In genomic region chr15:44066211-44066827, GRCh38 we compare ENCODE assay signal across 8 cellular contexts.
DNase-seq lines count a peak whose midpoint lies in the region; ATAC-seq and TF ChIP-seq lines count a peak whose summit lies in the region.

No MANE protein-coding gene starts in this region.

- no peaks in the 10 kb centered on the region for H3K9me3 ChIP-seq in gastroesophageal sphincter
- no peaks in the 10 kb centered on the region for H3K9me3 ChIP-seq in uterus

- TF ChIP-seq EP300 in gastroesophageal sphincter (IDR thresholded peaks at IDR 0.05): no peak

- peak; percentile 6 for DNase-seq in DMS153 (lab: John Stamatoyannopoulos, UW)
- DNase-seq in LHCN-M2 (ENCODE audit: low read depth): peak; percentile 76
- peak; percentile 62 for DNase-seq in RWPE1 (ENCODE audit: low spot score)
- DNase-seq in activated T-helper 1 cell treated with anti-CD3 and anti-CD28 coated beads, Interleukin-2, amount 50 U/mL, for 16 hours (ENCODE audit: low read depth in 1 of 2, low spot score in 1 of 2): peak; percentile 14 to 33
- peak; percentile 37 for DNase-seq in pulmonary artery endothelial cell (ENCODE audit: low read depth, low spot score)
- no peak for DNase-seq in uterus

- H3K27ac ChIP-seq in RWPE1 (no peak overlapping the region), gastroesophageal sphincter (no peak overlapping the region), uterus (no peak overlapping the region)

- H3K27me3 ChIP-seq in gastroesophageal sphincter: no peaks in the 10 kb centered on the region
- no peaks in the 10 kb centered on the region for H3K27me3 ChIP-seq in uterus

- TF ChIP-seq CTCF in RWPE1 (conservative IDR thresholded peaks at IDR 0.05; ENCODE audit: low read depth) (peak; percentile 83), gastroesophageal sphincter (IDR thresholded peaks at IDR 0.05) (peak; percentile 32 to 64 (median 45)), uterus (IDR thresholded peaks at IDR 0.05) (no peak)

- intact Hi-C loops in uterus (cut with DNase I; ENCODE audit: low total_unique reads): no loop called here

- 34 to 36% methylated on average over 8 of the region's 8 CpGs for WGBS in gastroesophageal sphincter (ENCODE audit: low coverage in 1 of 2), 2 donors

- POLR2A ChIA-PET in RWPE1 (lab: Yijun Ruan, JAX; ENCODE audit: low non-redundant PET): no interaction called here

- H3K4me1 ChIP-seq in gastroesophageal sphincter (no peaks in the 10 kb centered on the region), uterus (no peaks in the 10 kb centered on the region)

- TF ChIP-seq POLR2A in gastroesophageal sphincter (IDR thresholded peaks at IDR 0.05) (no peak), uterus (IDR thresholded peaks at IDR 0.05) (no peak)

- ATAC-seq in gastroesophageal sphincter (no peak), HG03175 (IDR thresholded peaks at IDR 0.05; ENCODE audit: unreplicated experiment) (no peak)

- CTCF ChIA-PET in RWPE1 (lab: Yijun Ruan, JAX): interaction anchor here (0.5 to 1.5 kb wide), 14 partner anchors 9 to 305 kb away, joined by 3 to 9 read pairs (median 4); no protein-coding TSS in a partner anchor

- H3K4me3 ChIP-seq in gastroesophageal sphincter (no peak overlapping the region), uterus (no peak overlapping the region)

- H3K36me3 ChIP-seq in gastroesophageal sphincter (no peaks in the 10 kb centered on the region), uterus (no peaks in the 10 kb centered on the region)

Comparison
In these comparisons a context has a peak if more than half of its experiments do, and no peak if none do; other contexts are left out.
1. DNase-seq: peak in DMS153 (single experiment), LHCN-M2 (single experiment), RWPE1 (single experiment), activated T-helper 1 cell treated with anti-CD3 and anti-CD28 coated beads, Interleukin-2, amount 50 U/mL, for 16 hours (2 of 2) and pulmonary artery endothelial cell (single experiment); none in uterus (0 of 2).
2. CTCF ChIP-seq: peak in RWPE1 (single experiment) and gastroesophageal sphincter (4 of 4); none in uterus (0 of 4).